Comparison of ENCODE assay signal across 8 cellular contexts in the genomic region with DNA sequence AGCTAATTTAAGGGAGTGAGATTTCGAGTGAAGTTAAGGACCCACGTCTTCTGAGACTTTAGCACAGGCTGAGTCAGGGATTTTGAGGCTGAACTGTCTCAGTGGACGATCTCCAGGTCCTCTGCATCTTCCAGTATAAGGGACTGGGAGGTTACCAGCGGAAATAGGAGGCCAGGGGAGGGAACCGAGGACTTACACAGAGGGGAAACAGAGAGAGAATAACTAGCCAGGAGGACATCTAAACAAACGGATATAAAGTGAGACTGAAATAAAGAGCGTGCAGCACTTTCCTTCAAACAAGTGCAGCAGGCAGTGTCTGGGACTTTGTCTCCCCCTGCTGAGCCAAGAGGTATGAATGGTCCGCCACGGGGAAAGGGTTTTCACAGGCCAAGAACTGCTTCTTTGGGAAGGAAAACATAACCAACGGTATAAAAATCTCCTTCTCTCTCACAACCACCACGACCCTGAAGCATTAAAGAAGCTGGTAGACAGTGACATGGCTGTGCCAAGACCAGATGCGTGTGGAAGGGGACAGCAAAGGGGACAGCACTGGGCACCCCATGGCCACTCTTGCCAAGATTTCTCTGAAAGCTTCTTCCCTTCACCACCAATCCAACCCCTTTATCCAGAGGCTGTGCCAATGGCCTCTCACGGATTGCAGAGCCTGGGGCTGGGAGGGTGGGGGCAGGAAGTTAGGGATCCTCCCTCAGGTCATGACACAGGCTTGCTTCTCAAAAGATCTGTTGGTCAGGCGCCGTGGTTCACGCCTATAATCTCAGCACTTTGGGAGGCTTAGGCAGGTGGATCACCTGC.
DNase-seq lines count a peak whose midpoint lies in the region; ATAC-seq and TF ChIP-seq lines count a peak whose summit lies in the region.

No MANE protein-coding gene starts in this region.

- no peak overlapping the region for H3K4me3 Mint-ChIP-seq in activated B cell treated with CpG ODN at 0.5 μM for 24 hours
- H3K4me3 Mint-ChIP-seq in chondrocyte (ENCODE audit: unreplicated experiment), result no peak overlapping the region

- H3K4me1 Mint-ChIP-seq in activated B cell treated with CpG ODN at 0.5 μM for 24 hours, result no peaks in the 10 kb centered on the region
- no peaks in the 10 kb centered on the region for H3K4me1 Mint-ChIP-seq in chondrocyte (ENCODE audit: low read depth)

- ATAC-seq in activated B cell treated with CpG ODN at 0.5 μM for 24 hours (ENCODE audit: low read depth), result peak; percentile 75
- peak; percentile 81 for ATAC-seq in left colon
- ATAC-seq in GM19463 (IDR thresholded peaks at IDR 0.05; ENCODE audit: unreplicated experiment), result no peak

- POLR2A ChIA-PET in activated B cell treated with CpG ODN at 0.5 μM for 24 hours (lab: Charles Lee), result no interaction called here

- CTCF ChIA-PET in activated B cell treated with CpG ODN at 0.5 μM for 24 hours (lab: Charles Lee), result interaction anchor here (0.9 to 1.9 kb wide), 2 partner anchors 22 to 149 kb away, joined by 3 to 7 read pairs; a partner anchor contains a TSS

- intact Hi-C loops in activated B cell treated with CpG ODN at 0.5 μM for 24 hours (cut with micrococcal nuclease) (loop anchor here (1.0 kb wide), 5 partner anchors 96 to 680 kb away; no protein-coding TSS in a partner anchor), left colon (cut with DNase I, micrococcal nuclease) (loop anchor here in 1 of 2 donors (5.0 kb wide), 1 partner anchor 154 kb away; no protein-coding TSS in a partner anchor)

- H3K36me3 Mint-ChIP-seq in activated B cell treated with CpG ODN at 0.5 μM for 24 hours (ENCODE audit: low read depth) (no peaks in the 10 kb centered on the region), chondrocyte (ENCODE audit: low read depth) (peaks cover 2% of the 10 kb centered on the region)

- H3K9me3 Mint-ChIP-seq in activated B cell treated with CpG ODN at 0.5 μM for 24 hours (no peaks in the 10 kb centered on the region), chondrocyte (ENCODE audit: low read depth) (no peaks in the 10 kb centered on the region)

- no peak overlapping the region for H3K27ac Mint-ChIP-seq in activated B cell treated with CpG ODN at 0.5 μM for 24 hours
- H3K27ac Mint-ChIP-seq in chondrocyte (ENCODE audit: unreplicated experiment), result peak overlapping the region; percentile 72

- DNase-seq in NCI-H1105 treated with DMSO at 0.1 percent for 48 hours (lab: John Stamatoyannopoulos, UW) (peak; percentile 37), NCI-H1105 (lab: John Stamatoyannopoulos, UW) (no peak), NCI-H1694 (lab: John Stamatoyannopoulos, UW) (peak; percentile 48), activated B cell treated with CpG ODN at 0.5 μM for 24 hours (peak; percentile 21), chondrocyte (ENCODE audit: low spot score) (no peak), left colon (peak; percentile 71 to 79)
- DNase-seq in stimulated activated CD4-positive, alpha-beta T cell treated with anti-CD3 and anti-CD28 coated beads, Interleukin-2, amount 100 ng/mL, for 24 hours, result peak; percentile 47 to 55

- H3K27me3 Mint-ChIP-seq in activated B cell treated with CpG ODN at 0.5 μM for 24 hours (no peaks in the 10 kb centered on the region), chondrocyte (ENCODE audit: low read depth) (no peaks in the 10 kb centered on the region)

- TF ChIP-seq CTCF in activated B cell treated with CpG ODN at 0.5 μM for 24 hours (IDR thresholded peaks at IDR 0.05) (no peak), chondrocyte (IDR thresholded peaks at IDR 0.05) (peak; percentile 86)

Comparison
In these comparisons a context has a peak if more than half of its experiments do, and no peak if none do; other contexts are left out.
1. DNase-seq: peak in NCI-H1105 treated with DMSO at 0.1 percent for 48 hours (single experiment), NCI-H1694 (single experiment), activated B cell treated with CpG ODN at 0.5 μM for 24 hours (single experiment), left colon (2 of 2) and stimulated activated CD4-positive, alpha-beta T cell treated with anti-CD3 and anti-CD28 coated beads, Interleukin-2, amount 100 ng/mL, for 24 hours (2 of 2); none in NCI-H1105 (single experiment) and chondrocyte (single experiment).